In the genomic region with DNA sequence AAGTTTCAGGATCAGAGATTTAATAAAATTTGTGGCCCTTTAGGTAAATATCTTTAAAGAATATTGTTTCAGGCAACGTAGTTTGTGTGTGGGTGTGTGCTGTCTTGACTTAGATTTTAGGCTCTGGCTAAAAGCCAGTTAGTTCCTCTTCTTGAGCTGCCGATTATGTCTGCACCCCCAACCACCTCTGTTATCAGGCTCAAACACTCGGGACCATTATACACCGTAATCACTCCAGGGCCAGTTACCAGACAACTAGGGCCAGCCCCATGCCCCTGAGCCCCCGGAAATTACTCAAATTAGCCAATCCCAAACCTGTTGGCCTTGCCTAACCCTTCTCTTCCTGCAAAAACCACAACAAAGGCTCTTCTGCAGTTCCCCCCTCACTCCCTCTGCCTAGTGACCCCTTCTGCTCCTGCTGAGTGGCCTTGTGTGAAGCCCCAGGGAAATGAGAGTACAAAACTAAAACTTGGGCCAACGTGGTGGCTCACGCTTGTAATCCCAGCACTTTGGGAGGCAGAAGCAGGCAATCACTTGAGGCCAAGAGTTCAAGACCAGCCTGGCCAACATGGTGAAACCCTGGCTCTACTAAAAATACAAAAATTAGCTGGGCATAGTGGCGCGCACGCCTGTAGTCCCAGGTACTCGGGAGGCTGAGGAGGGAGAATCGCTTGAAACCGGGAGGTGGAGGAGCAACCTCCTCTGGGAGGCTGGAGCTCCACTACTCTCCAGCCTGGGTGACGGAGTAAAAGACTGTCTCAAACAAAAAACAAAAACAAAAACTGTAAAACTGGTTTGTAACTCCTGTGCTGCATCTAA, we compare ENCODE assay signal across 1 cellular context.
TF ChIP-seq lines count a peak whose summit lies in the region.

No MANE protein-coding gene starts in this region.

TF ChIP-seq in HepG2, 621 proteins besides CTCF, POLR2A, EP300 and RAD21 (continued from another document and continues in another):
- TF ChIP-seq ZNF687 (CRISPR knock-in tag; IDR thresholded peaks at IDR 0.05) = peak; percentile 54
- no peak for TF ChIP-seq TOE1 (CRISPR knock-in tag; IDR thresholded peaks at IDR 0.05)
- TF ChIP-seq KDM6A (CRISPR knock-in tag; IDR thresholded peaks at IDR 0.05; ENCODE audit: low read depth) = no peak
- TF ChIP-seq HOMEZ (CRISPR knock-in tag; IDR thresholded peaks at IDR 0.05; ENCODE audit: low read depth) = peak; percentile 56; the same call in 1 of the 2 replicates
- TF ChIP-seq ZFP36L1 (CRISPR knock-in tag; IDR thresholded peaks at IDR 0.05) = no peak
- peak; percentile 44; the same call in 1 of the 2 replicates for TF ChIP-seq ZNF12 (CRISPR knock-in tag; IDR thresholded peaks at IDR 0.05)
- TF ChIP-seq HNF4G (IDR thresholded peaks at IDR 0.05; ENCODE audit: borderline replicate concordance, low read depth, low read length) = peak; percentile 11; the same call in 1 of the 2 replicates
- TF ChIP-seq HNF4G (CRISPR knock-in tag; IDR thresholded peaks at IDR 0.05; ENCODE audit: borderline replicate concordance, low read depth) = no peak
- 0 out of 2 replicates have a peak, but pooled peaks have one; percentile 50 for TF ChIP-seq ZNF441 (CRISPR knock-in tag; IDR thresholded peaks at IDR 0.05; ENCODE audit: borderline replicate concordance)
- TF ChIP-seq ZNF883 (CRISPR knock-in tag; IDR thresholded peaks at IDR 0.05; ENCODE audit: not compliant biosample characterization) = no peak
- TF ChIP-seq, protein P1, sequence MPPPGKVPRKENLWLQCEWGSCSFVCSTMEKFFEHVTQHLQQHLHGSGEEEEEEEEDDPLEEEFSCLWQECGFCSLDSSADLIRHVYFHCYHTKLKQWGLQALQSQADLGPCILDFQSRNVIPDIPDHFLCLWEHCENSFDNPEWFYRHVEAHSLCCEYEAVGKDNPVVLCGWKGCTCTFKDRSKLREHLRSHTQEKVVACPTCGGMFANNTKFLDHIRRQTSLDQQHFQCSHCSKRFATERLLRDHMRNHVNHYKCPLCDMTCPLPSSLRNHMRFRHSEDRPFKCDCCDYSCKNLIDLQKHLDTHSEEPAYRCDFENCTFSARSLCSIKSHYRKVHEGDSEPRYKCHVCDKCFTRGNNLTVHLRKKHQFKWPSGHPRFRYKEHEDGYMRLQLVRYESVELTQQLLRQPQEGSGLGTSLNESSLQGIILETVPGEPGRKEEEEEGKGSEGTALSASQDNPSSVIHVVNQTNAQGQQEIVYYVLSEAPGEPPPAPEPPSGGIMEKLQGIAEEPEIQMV (CRISPR knock-in tag; IDR thresholded peaks at IDR 0.05; ENCODE audit: low read depth) = no peak
- peak; percentile 37; the same call in 1 of the 2 replicates for TF ChIP-seq TFAP4 (IDR thresholded peaks at IDR 0.05; ENCODE audit: borderline replicate concordance, low read depth)
- no peak for TF ChIP-seq ZNF20 (CRISPR knock-in tag; IDR thresholded peaks at IDR 0.05)
- no peak for TF ChIP-seq ZEB1 (IDR thresholded peaks at IDR 0.05; ENCODE audit: insufficient replicate concordance, low read depth)
- no peak for TF ChIP-seq ZNF558 (CRISPR knock-in tag; IDR thresholded peaks at IDR 0.05; ENCODE audit: borderline replicate concordance)
- TF ChIP-seq ZKSCAN5 (CRISPR knock-in tag; IDR thresholded peaks at IDR 0.05) = no peak
- TF ChIP-seq MIXL1 (CRISPR knock-in tag; IDR thresholded peaks at IDR 0.05) = peak; percentile 36; the same call in 1 of the 2 replicates
- TF ChIP-seq ZNF75D (CRISPR knock-in tag; IDR thresholded peaks at IDR 0.05; ENCODE audit: borderline replicate concordance) = no peak
- TF ChIP-seq KMT2B (CRISPR knock-in tag; IDR thresholded peaks at IDR 0.05) = 0 out of 2 replicates have a peak, but pooled peaks have one; percentile 19
- no peak for TF ChIP-seq ZNF205 (CRISPR knock-in tag; IDR thresholded peaks at IDR 0.05)
- TF ChIP-seq, protein P2, sequence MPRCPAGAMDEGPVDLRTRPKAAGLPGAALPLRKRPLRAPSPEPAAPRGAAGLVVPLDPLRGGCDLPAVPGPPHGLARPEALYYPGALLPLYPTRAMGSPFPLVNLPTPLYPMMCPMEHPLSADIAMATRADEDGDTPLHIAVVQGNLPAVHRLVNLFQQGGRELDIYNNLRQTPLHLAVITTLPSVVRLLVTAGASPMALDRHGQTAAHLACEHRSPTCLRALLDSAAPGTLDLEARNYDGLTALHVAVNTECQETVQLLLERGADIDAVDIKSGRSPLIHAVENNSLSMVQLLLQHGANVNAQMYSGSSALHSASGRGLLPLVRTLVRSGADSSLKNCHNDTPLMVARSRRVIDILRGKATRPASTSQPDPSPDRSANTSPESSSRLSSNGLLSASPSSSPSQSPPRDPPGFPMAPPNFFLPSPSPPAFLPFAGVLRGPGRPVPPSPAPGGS (CRISPR knock-in tag; IDR thresholded peaks at IDR 0.05) = no peak
- TF ChIP-seq ATF6 (CRISPR knock-in tag; conservative IDR thresholded peaks at IDR 0.05) = no peak
- TF ChIP-seq FOXA3 (CRISPR knock-in tag; IDR thresholded peaks at IDR 0.05) = peak; percentile 57
- no peak for TF ChIP-seq ZSCAN21 (CRISPR knock-in tag; IDR thresholded peaks at IDR 0.05; ENCODE audit: borderline replicate concordance)
- no peak for TF ChIP-seq PTBP1 (IDR thresholded peaks at IDR 0.05; ENCODE audit: low read depth, low read length, poor library complexity, severe bottlenecking)
- peak; percentile 55; the same call in 1 of the 2 replicates for TF ChIP-seq ISL2 (CRISPR knock-in tag; IDR thresholded peaks at IDR 0.05)
- TF ChIP-seq KDM5A (IDR thresholded peaks at IDR 0.05; ENCODE audit: borderline replicate concordance, low read length) = no peak
- TF ChIP-seq NR1H2 (CRISPR knock-in tag; IDR thresholded peaks at IDR 0.05; ENCODE audit: borderline replicate concordance, low read depth) = no peak
- no peak for TF ChIP-seq RBM39 (IDR thresholded peaks at IDR 0.05; ENCODE audit: low read depth, low read length, poor library complexity, severe bottlenecking)
- TF ChIP-seq DDIT3 (CRISPR knock-in tag; IDR thresholded peaks at IDR 0.05) = no peak
- TF ChIP-seq FOXA1 (IDR thresholded peaks at IDR 0.05) = no peak
- TF ChIP-seq FOXA1 (CRISPR knock-in tag; IDR thresholded peaks at IDR 0.05) = 0 out of 2 replicates have a peak, but pooled peaks have one; percentile 10
- no peak for TF ChIP-seq MAFF (IDR thresholded peaks at IDR 0.05; ENCODE audit: low read depth, low read length)
- TF ChIP-seq, protein P3, sequence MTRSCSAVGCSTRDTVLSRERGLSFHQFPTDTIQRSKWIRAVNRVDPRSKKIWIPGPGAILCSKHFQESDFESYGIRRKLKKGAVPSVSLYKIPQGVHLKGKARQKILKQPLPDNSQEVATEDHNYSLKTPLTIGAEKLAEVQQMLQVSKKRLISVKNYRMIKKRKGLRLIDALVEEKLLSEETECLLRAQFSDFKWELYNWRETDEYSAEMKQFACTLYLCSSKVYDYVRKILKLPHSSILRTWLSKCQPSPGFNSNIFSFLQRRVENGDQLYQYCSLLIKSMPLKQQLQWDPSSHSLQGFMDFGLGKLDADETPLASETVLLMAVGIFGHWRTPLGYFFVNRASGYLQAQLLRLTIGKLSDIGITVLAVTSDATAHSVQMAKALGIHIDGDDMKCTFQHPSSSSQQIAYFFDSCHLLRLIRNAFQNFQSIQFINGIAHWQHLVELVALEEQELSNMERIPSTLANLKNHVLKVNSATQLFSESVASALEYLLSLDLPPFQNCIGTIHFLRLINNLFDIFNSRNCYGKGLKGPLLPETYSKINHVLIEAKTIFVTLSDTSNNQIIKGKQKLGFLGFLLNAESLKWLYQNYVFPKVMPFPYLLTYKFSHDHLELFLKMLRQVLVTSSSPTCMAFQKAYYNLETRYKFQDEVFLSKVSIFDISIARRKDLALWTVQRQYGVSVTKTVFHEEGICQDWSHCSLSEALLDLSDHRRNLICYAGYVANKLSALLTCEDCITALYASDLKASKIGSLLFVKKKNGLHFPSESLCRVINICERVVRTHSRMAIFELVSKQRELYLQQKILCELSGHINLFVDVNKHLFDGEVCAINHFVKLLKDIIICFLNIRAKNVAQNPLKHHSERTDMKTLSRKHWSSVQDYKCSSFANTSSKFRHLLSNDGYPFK (CRISPR knock-in tag; IDR thresholded peaks at IDR 0.05; ENCODE audit: borderline replicate concordance) = peak; percentile 25; the same call in 1 of the 2 replicates
- no peak for TF ChIP-seq HNRNPL (IDR thresholded peaks at IDR 0.05; ENCODE audit: low read depth, low read length)
- TF ChIP-seq CSRNP2 (CRISPR knock-in tag; conservative IDR thresholded peaks at IDR 0.05; ENCODE audit: low read depth) = no peak
- no peak for TF ChIP-seq PCBP2 (optimal IDR thresholded peaks at IDR 0.05; ENCODE audit: low read depth, low read length, poor library complexity, severe bottlenecking)
- TF ChIP-seq ZSCAN22 (CRISPR knock-in tag; IDR thresholded peaks at IDR 0.05) = no peak
- TF ChIP-seq SCMH1 (CRISPR knock-in tag; IDR thresholded peaks at IDR 0.05; ENCODE audit: borderline replicate concordance) = no peak
- TF ChIP-seq CEBPG (CRISPR knock-in tag; IDR thresholded peaks at IDR 0.05) = peak; percentile 88
- no peak for TF ChIP-seq SRY (CRISPR knock-in tag; IDR thresholded peaks at IDR 0.05)
